16 cellular contexts compared by ENCODE assay signal in genomic region chr4:48095441-48095840, GRCh38. TPM values are rescaled to one million over a fixed set of nuclear protein-coding genes. Genes with fewer than 3 reads are reported as not detected.
DNase-seq lines count a peak whose midpoint lies in the region; ATAC-seq and TF ChIP-seq lines count a peak whose summit lies in the region.
"Had no signal": no experiment of that assay in that cellular context is flagged by ENCODE, and none has a peak within 500 bp of the region (broad histone marks: within the 10 kb centered on the region; RNA-seq: fewer than 3 reads in every experiment).

No MANE protein-coding gene starts in this region.

- H3K27me3 Mint-ChIP-seq in activated naive CD4-positive, alpha-beta T cell treated with anti-CD3 and anti-CD28 coated beads, Interleukin-2, amount 50 U/mL, for 24 hours = no peaks in the 10 kb centered on the region
- no peaks in the 10 kb centered on the region for H3K27me3 Mint-ChIP-seq in CD8-positive, alpha-beta T cell (ENCODE audit: low read depth)
- H3K27me3 Mint-ChIP-seq in neural crest cell (ENCODE audit: low read depth) = peaks cover 14% of the 10 kb centered on the region
- H3K27me3 Mint-ChIP-seq: B cell; CD8-positive, alpha-beta memory T cell had no signal

- H3K27ac Mint-ChIP-seq in activated naive CD4-positive, alpha-beta T cell treated with anti-CD3 and anti-CD28 coated beads, Interleukin-2, amount 50 U/mL, for 24 hours = peak overlapping the region; percentile 87
- H3K27ac Mint-ChIP-seq in CD8-positive, alpha-beta T cell = peak overlapping the region; percentile 75
- H3K27ac Mint-ChIP-seq in neural crest cell (ENCODE audit: unreplicated experiment) = peak overlapping the region; percentile 1
- H3K27ac Mint-ChIP-seq: B cell had no signal

- H3K9me3 ChIP-seq in CD8-positive, alpha-beta T cell (ENCODE audit: low read length) = no peaks in the 10 kb centered on the region
- H3K9me3 ChIP-seq: Caco-2, HAP-1 had no signal

- TF ChIP-seq CTCF in CD8-positive, alpha-beta T cell (IDR thresholded peaks at IDR 0.05) = no peak
- TF ChIP-seq CTCF in neural crest cell (conservative IDR thresholded peaks at IDR 0.05) = no peak

- POLR2A ChIA-PET in CD8-positive, alpha-beta T cell (lab: Charles Lee) = no interaction called here

- DNase-seq in activated naive CD4-positive, alpha-beta T cell treated with anti-CD3 and anti-CD28 coated beads, Interleukin-2, amount 50 U/mL, for 16 hours = no peak
- DNase-seq in CD8-positive, alpha-beta T cell = no peak
- no peak for DNase-seq in left colon
- no peak for DNase-seq in neural crest cell (ENCODE audit: low read depth, low spot score)
- no peak for DNase-seq in 8988T
- DNase-seq in foreskin melanocyte = no peak
- DNase-seq: C1 segment of cervical spinal cord; Caco-2; CD8-positive, alpha-beta memory T cell; DND-41; GDM1 had no signal

- H3K4me1 Mint-ChIP-seq in activated naive CD4-positive, alpha-beta T cell treated with anti-CD3 and anti-CD28 coated beads, Interleukin-2, amount 50 U/mL, for 24 hours = peaks cover 26% of the 10 kb centered on the region
- H3K4me1 Mint-ChIP-seq in CD8-positive, alpha-beta T cell (ENCODE audit: low read depth) = peaks cover 15% of the 10 kb centered on the region
- H3K4me1 Mint-ChIP-seq in neural crest cell = no peaks in the 10 kb centered on the region
- H3K4me1 Mint-ChIP-seq: B cell had no signal

- peaks cover 64% of the 10 kb centered on the region for H3K36me3 ChIP-seq in CD8-positive, alpha-beta T cell (ENCODE audit: insufficient read depth, low read length)
- H3K36me3 ChIP-seq: HAP-1 had no signal

- H3K27ac ChIP-seq in CD8-positive, alpha-beta T cell (ENCODE audit: low read depth, low read length) = no peak overlapping the region

- H3K4me3 Mint-ChIP-seq in activated naive CD4-positive, alpha-beta T cell treated with anti-CD3 and anti-CD28 coated beads, Interleukin-2, amount 50 U/mL, for 24 hours = no peak overlapping the region
- no peak overlapping the region for H3K4me3 Mint-ChIP-seq in CD8-positive, alpha-beta T cell
- H3K4me3 Mint-ChIP-seq in neural crest cell = no peak overlapping the region
- H3K4me3 Mint-ChIP-seq: B cell; CD8-positive, alpha-beta memory T cell had no signal

- peaks cover 15% of the 10 kb centered on the region for H3K36me3 Mint-ChIP-seq in activated naive CD4-positive, alpha-beta T cell treated with anti-CD3 and anti-CD28 coated beads, Interleukin-2, amount 50 U/mL, for 24 hours
- peaks cover 37% of the 10 kb centered on the region for H3K36me3 Mint-ChIP-seq in CD8-positive, alpha-beta T cell
- H3K36me3 Mint-ChIP-seq in neural crest cell (ENCODE audit: low read depth) = no peaks in the 10 kb centered on the region

- no peak overlapping the region for H3K4me3 ChIP-seq in CD8-positive, alpha-beta T cell (ENCODE audit: low read depth, low read length)
- H3K4me3 ChIP-seq: HAP-1 had no signal

- intact Hi-C loops in CD8-positive, alpha-beta T cell (cut with DNase I, micrococcal nuclease) = no loop called here
- intact Hi-C loops in left colon (cut with DNase I, micrococcal nuclease) = no loop called here

- CTCF ChIA-PET in CD8-positive, alpha-beta T cell (lab: Charles Lee) = interaction anchor here (1.0 to 2.9 kb wide), 4 partner anchors 8 to 61 kb away, joined by 3 to 11 read pairs (median 8); no protein-coding TSS in a partner anchor

- ATAC-seq in CD8-positive, alpha-beta T cell = no peak
- ATAC-seq in left colon = peak; percentile 65
- ATAC-seq in GM21825 (IDR thresholded peaks at IDR 0.05; ENCODE audit: unreplicated experiment) = no peak

- no peaks in the 10 kb centered on the region for H3K9me3 Mint-ChIP-seq in activated naive CD4-positive, alpha-beta T cell treated with anti-CD3 and anti-CD28 coated beads, Interleukin-2, amount 50 U/mL, for 24 hours
- H3K9me3 Mint-ChIP-seq in CD8-positive, alpha-beta T cell = no peaks in the 10 kb centered on the region
- H3K9me3 Mint-ChIP-seq in neural crest cell = no peaks in the 10 kb centered on the region
- H3K9me3 Mint-ChIP-seq: CD8-positive, alpha-beta memory T cell had no signal

- no peaks in the 10 kb centered on the region for H3K4me1 ChIP-seq in CD8-positive, alpha-beta T cell (ENCODE audit: insufficient read depth, low read length)

- H3K27me3 ChIP-seq in CD8-positive, alpha-beta T cell (ENCODE audit: insufficient read depth, low read length) = no peaks in the 10 kb centered on the region

RNA-seq across cellular contexts. Expression of gene TXK, which starts 38.6 kb away (rescaled TPM):
- total RNA-seq in CD8-positive, alpha-beta T cell = 10 to 100 TPM; 57.3 to 66.3 TPM
- total RNA-seq in left colon (1 to 10 TPM in 1 of 2 donors, under 1 TPM in 1; 0.55 to 1.8 TPM), neural crest cell (not detected in 2 replicates)
- total RNA-seq: H1 had no signal

Comparison
In these comparisons a context has a peak if more than half of its experiments do, and no peak if none do; other contexts are left out.
1. H3K27ac Mint-ChIP-seq: peak in every context shown above with its lines; median percentile 87 in activated naive CD4-positive, alpha-beta T cell treated with anti-CD3 and anti-CD28 coated beads, Interleukin-2, amount 50 U/mL, for 24 hours; 75 in CD8-positive, alpha-beta T cell; 1 in neural crest cell.
2. RNA of gene TXK, which starts 38.6 kb away (total RNA-seq): 57.3 to 66.3 TPM in CD8-positive, alpha-beta T cell; 0.55 to 1.8 TPM in left colon and not detected in neural crest cell; every median in the first group is over 10 times any median in the second.